Comparison of ENCODE assay signal across 8 cellular contexts in the genomic region with DNA sequence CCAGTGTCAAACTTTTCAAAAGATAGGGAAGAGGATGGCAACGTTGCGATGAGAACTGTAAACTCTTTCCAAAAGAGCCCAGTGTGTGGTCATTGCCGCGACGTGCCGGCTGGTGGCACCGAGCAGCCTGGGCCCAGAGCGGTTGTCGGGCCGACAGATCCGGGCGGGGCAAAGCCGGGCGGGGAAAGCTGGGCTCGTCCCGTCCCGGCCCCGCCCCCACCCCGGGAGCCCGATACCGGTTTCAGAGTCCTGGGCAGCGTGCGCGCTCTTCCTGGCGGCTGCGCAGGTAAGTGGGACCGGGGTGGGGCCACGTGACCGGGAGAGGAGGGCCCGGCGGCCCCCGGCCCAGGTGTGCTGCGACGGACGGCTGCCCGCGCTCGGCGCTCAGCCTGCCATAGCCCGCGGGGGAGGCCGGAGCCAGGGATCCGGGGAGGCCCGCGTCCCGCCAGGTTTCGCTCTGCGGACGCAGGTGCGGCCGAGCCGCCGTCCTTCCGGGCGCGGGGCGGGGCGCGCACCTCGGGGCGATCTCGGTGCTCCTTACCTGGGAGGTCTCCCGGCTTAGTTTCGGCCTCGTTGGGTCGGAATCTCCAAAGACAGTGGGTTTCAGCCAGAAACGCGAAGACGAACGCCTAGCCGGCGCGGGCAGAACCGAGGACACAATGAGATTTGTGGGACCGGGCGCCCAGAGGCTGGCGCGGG. TPM values are rescaled to one million over a fixed set of nuclear protein-coding genes. Genes with fewer than 3 reads are reported as not detected.
A peak's percentile ranks its signal among the peaks of the same experiment; 100 is the strongest.
DNase-seq lines count a peak whose midpoint lies in the region; ATAC-seq and TF ChIP-seq lines count a peak whose summit lies in the region.

A gene with protein sequence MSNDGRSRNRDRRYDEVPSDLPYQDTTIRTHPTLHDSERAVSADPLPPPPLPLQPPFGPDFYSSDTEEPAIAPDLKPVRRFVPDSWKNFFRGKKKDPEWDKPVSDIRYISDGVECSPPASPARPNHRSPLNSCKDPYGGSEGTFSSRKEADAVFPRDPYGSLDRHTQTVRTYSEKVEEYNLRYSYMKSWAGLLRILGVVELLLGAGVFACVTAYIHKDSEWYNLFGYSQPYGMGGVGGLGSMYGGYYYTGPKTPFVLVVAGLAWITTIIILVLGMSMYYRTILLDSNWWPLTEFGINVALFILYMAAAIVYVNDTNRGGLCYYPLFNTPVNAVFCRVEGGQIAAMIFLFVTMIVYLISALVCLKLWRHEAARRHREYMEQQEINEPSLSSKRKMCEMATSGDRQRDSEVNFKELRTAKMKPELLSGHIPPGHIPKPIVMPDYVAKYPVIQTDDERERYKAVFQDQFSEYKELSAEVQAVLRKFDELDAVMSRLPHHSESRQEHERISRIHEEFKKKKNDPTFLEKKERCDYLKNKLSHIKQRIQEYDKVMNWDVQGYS (plus strand): TSS at position 232 of the 699 bp plus-strand sequence. CDS start 4,270 bp downstream, outside the sequence.

- H3K4me2 ChIP-seq in mesendoderm (ENCODE audit: low read length) = peak within 1 kb of the TSS; percentile 79

- H3K27ac Mint-ChIP-seq in CD4-positive, alpha-beta memory T cell = peak within 1 kb of the TSS; percentile 42 to 83 (median 74)
- no peak within 1 kb of the TSS for H3K27ac Mint-ChIP-seq in endothelial cell (ENCODE audit: unreplicated experiment)

- intact Hi-C loops in CD4-positive, alpha-beta memory T cell (cut with micrococcal nuclease) = loop anchor here (5.0 kb wide), 1 partner anchor 323 kb away; a partner anchor contains a TSS

- H2BK5ac ChIP-seq in mesendoderm (ENCODE audit: low read length) = peak within 1 kb of the TSS; percentile 19

- H3K9me3 ChIP-seq in CD4-positive, alpha-beta memory T cell (ENCODE audit: control insufficient read depth in 1 of 2, low read length in 2 of 2) = no peaks in the 10 kb centered on the region

- WGBS in mesendoderm (ENCODE audit: extremely low coverage, insufficient coverage, low lambda C conversion rate) = no CpG with 5 or more reads among the region's 78 CpGs

- peak within 1 kb of the TSS; percentile 70 for H3K23ac ChIP-seq in mesendoderm (ENCODE audit: low read length)

- H3K27me3 ChIP-seq in CD4-positive, alpha-beta memory T cell (ENCODE audit: insufficient read depth, low read length) = no peaks in the 10 kb centered on the region
- no peaks in the 10 kb centered on the region for H3K27me3 ChIP-seq in mesendoderm (ENCODE audit: insufficient read depth, low read length, poor library complexity)

- H4K8ac ChIP-seq in mesendoderm (ENCODE audit: low read depth, low read length) = peak within 1 kb of the TSS; percentile 56

- no peak within 1 kb of the TSS for H4K5ac ChIP-seq in mesendoderm (ENCODE audit: low read length)

- peaks cover 3% of the 10 kb centered on the region for H3K36me3 ChIP-seq in CD4-positive, alpha-beta memory T cell (ENCODE audit: insufficient read depth, low read length)
- peaks cover 6% of the 10 kb centered on the region for H3K36me3 ChIP-seq in mesendoderm (ENCODE audit: control insufficient read depth, insufficient read depth, low read length)

- H3K9me3 Mint-ChIP-seq in CD4-positive, alpha-beta memory T cell = no peaks in the 10 kb centered on the region
- H3K9me3 Mint-ChIP-seq in endothelial cell (ENCODE audit: unreplicated experiment) = no peaks in the 10 kb centered on the region

- H2BK120ac ChIP-seq in mesendoderm (ENCODE audit: low read depth, low read length) = no peak within 1 kb of the TSS

- peak within 1 kb of the TSS; percentile 43 for H3K27ac ChIP-seq in CD4-positive, alpha-beta memory T cell (ENCODE audit: low read depth, low read length)
- peak within 1 kb of the TSS; percentile 71 for H3K27ac ChIP-seq in mesendoderm (ENCODE audit: low read depth, low read length)

- peaks cover 15 to 18% of the 10 kb centered on the region in 2 donors for H3K36me3 Mint-ChIP-seq in CD4-positive, alpha-beta memory T cell
- peaks cover 15% of the 10 kb centered on the region for H3K36me3 Mint-ChIP-seq in endothelial cell (ENCODE audit: low read depth, unreplicated experiment)

- peaks cover 1% of the 10 kb centered on the region for H3K79me1 ChIP-seq in mesendoderm (ENCODE audit: low read length)

- H3K27me3 Mint-ChIP-seq in CD4-positive, alpha-beta memory T cell = no peaks in the 10 kb centered on the region
- peaks cover 4% of the 10 kb centered on the region for H3K27me3 Mint-ChIP-seq in endothelial cell (ENCODE audit: unreplicated experiment)

- peak; percentile 44 for ATAC-seq in GM19468 (IDR thresholded peaks at IDR 0.05; ENCODE audit: extremely low read depth, unreplicated experiment)

- H3K4me3 Mint-ChIP-seq in CD4-positive, alpha-beta memory T cell = peak within 1 kb of the TSS; percentile 74 to 84 (median 78)
- H3K4me3 Mint-ChIP-seq in endothelial cell (ENCODE audit: unreplicated experiment) = peak within 1 kb of the TSS; percentile 93

- H3K18ac ChIP-seq in mesendoderm (ENCODE audit: low read length) = peak within 1 kb of the TSS; percentile 17

- POLR2A ChIA-PET in CD4-positive, alpha-beta memory T cell (lab: Charles Lee; ENCODE audit: partially characterized antibody) = no interaction called here

- no peak within 1 kb of the TSS for H2BK15ac ChIP-seq in mesendoderm (replicated peaks; ENCODE audit: low read depth)

- CTCF ChIA-PET in CD4-positive, alpha-beta memory T cell (lab: Charles Lee; ENCODE audit: partially characterized antibody) = no interaction called here

- peaks cover 2 to 18% (median 12%) of the 10 kb centered on the region in 4 donors for H3K4me1 Mint-ChIP-seq in CD4-positive, alpha-beta memory T cell
- H3K4me1 Mint-ChIP-seq in endothelial cell (ENCODE audit: unreplicated experiment) = peaks cover 6% of the 10 kb centered on the region

- peak within 1 kb of the TSS; percentile 89 for H3K9ac ChIP-seq in mesendoderm (ENCODE audit: low read length)

- peaks cover 3% of the 10 kb centered on the region for H3K79me2 ChIP-seq in mesendoderm (ENCODE audit: control insufficient read depth, insufficient read depth, low read length)

- H3K4me3 ChIP-seq in CD4-positive, alpha-beta memory T cell (ENCODE audit: low read length in 2 of 2) = peak within 1 kb of the TSS; percentile 47 to 53
- peak within 1 kb of the TSS; percentile 89 for H3K4me3 ChIP-seq in mesendoderm (ENCODE audit: low read length)

- no peak within 1 kb of the TSS for H2AK5ac ChIP-seq in mesendoderm (ENCODE audit: low read length)

- H3K56ac ChIP-seq in mesendoderm (ENCODE audit: low read length) = peak within 1 kb of the TSS; percentile 90

- H3K4me1 ChIP-seq in CD4-positive, alpha-beta memory T cell (ENCODE audit: insufficient read depth, low read length) = peaks cover 4% of the 10 kb centered on the region
- H3K4me1 ChIP-seq in mesendoderm (ENCODE audit: control insufficient read depth, low read depth, low read length) = peaks cover 2% of the 10 kb centered on the region

- peak within 1 kb of the TSS; percentile 74 for H3K4ac ChIP-seq in mesendoderm (ENCODE audit: low read depth, low read length)

- no peak for TF ChIP-seq CTCF in endothelial cell (IDR thresholded peaks at IDR 0.05; ENCODE audit: unreplicated experiment)

- DNase-seq in CD4-positive, alpha-beta memory T cell = peak; percentile 17 to 58 (median 29)
- peak; percentile 69 for DNase-seq in NCI-H187 treated with DMSO at 0.1 percent for 48 hours (lab: John Stamatoyannopoulos, UW)
- peak; percentile 60 for DNase-seq in activated CD8-positive, alpha-beta memory T cell treated with anti-CD3 and anti-CD28 coated beads for 24 hours
- DNase-seq in endothelial cell (ENCODE audit: low spot score) = peak; percentile 78
- DNase-seq in mesendoderm = peak; percentile 96
- peak; percentile 5 to 32 for DNase-seq in stimulated activated CD8-positive, alpha-beta memory T cell treated with anti-CD3 and anti-CD28 coated beads, Interleukin-15, amount 100 ng/mL, for 48 hours (ENCODE audit: low read depth in 2 of 2)
- no peak for DNase-seq in OCI-M1 (lab: John Stamatoyannopoulos, UW)

RNA-seq across cellular contexts. Expression of the gene that starts here (rescaled TPM):
- 1 to 10 TPM; 1.1 TPM for total RNA-seq in CD4-positive, alpha-beta memory T cell
- 1 to 10 TPM in 1 of 2 donors, under 1 TPM in 1; 0.20 to 1.5 TPM for polyA plus RNA-seq in CD4-positive, alpha-beta memory T cell
- total RNA-seq in endothelial cell (ENCODE audit: unreplicated experiment) = 6.5 TPM
- polyA plus RNA-seq in mesendoderm (2013, experiment 1 of 2) = 14.7 TPM
- polyA plus RNA-seq in mesendoderm (2013, experiment 2 of 2) = 15.2 TPM
